1 cellular context compared by ENCODE assay signal in the genomic region with DNA sequence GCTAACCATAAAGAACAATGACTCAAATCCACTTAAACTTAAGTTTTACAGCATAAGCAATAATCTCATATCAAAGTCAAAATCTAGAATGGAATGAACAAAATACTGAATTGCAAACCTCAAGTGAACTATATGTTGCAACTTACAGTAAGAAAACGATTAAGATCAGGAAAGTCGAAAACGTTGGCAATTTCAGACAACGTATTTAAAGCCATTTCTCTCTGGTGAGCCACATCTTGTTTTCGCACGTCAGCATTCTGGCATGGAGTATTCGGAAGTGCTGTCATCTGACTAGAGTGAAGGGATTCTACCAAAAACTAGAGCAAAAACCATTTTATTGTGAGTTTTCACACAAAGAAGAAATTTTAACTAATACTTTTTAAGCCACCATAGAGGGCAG.
TF ChIP-seq lines count a peak whose summit lies in the region.

No MANE protein-coding gene starts in this region.

TF ChIP-seq in H1, 55 proteins besides CTCF, POLR2A, EP300 and RAD21 (continued from another document):
- TF ChIP-seq ATF2 (IDR thresholded peaks at IDR 0.05; ENCODE audit: low read length), result no peak
- no peak for TF ChIP-seq YY1 (IDR thresholded peaks at IDR 0.05; ENCODE audit: low read depth, low read length)
- no peak for TF ChIP-seq CBX8 (IDR thresholded peaks at IDR 0.05; ENCODE audit: borderline replicate concordance, low read depth, low read length)
- TF ChIP-seq HDAC6 (IDR thresholded peaks at IDR 0.05; ENCODE audit: low read depth, low read length), result no peak
- no peak for TF ChIP-seq CREB1 (IDR thresholded peaks at IDR 0.05)
- no peak for TF ChIP-seq NRF1 (IDR thresholded peaks at IDR 0.05; ENCODE audit: low read depth, low read length)
- TF ChIP-seq, protein P1, sequence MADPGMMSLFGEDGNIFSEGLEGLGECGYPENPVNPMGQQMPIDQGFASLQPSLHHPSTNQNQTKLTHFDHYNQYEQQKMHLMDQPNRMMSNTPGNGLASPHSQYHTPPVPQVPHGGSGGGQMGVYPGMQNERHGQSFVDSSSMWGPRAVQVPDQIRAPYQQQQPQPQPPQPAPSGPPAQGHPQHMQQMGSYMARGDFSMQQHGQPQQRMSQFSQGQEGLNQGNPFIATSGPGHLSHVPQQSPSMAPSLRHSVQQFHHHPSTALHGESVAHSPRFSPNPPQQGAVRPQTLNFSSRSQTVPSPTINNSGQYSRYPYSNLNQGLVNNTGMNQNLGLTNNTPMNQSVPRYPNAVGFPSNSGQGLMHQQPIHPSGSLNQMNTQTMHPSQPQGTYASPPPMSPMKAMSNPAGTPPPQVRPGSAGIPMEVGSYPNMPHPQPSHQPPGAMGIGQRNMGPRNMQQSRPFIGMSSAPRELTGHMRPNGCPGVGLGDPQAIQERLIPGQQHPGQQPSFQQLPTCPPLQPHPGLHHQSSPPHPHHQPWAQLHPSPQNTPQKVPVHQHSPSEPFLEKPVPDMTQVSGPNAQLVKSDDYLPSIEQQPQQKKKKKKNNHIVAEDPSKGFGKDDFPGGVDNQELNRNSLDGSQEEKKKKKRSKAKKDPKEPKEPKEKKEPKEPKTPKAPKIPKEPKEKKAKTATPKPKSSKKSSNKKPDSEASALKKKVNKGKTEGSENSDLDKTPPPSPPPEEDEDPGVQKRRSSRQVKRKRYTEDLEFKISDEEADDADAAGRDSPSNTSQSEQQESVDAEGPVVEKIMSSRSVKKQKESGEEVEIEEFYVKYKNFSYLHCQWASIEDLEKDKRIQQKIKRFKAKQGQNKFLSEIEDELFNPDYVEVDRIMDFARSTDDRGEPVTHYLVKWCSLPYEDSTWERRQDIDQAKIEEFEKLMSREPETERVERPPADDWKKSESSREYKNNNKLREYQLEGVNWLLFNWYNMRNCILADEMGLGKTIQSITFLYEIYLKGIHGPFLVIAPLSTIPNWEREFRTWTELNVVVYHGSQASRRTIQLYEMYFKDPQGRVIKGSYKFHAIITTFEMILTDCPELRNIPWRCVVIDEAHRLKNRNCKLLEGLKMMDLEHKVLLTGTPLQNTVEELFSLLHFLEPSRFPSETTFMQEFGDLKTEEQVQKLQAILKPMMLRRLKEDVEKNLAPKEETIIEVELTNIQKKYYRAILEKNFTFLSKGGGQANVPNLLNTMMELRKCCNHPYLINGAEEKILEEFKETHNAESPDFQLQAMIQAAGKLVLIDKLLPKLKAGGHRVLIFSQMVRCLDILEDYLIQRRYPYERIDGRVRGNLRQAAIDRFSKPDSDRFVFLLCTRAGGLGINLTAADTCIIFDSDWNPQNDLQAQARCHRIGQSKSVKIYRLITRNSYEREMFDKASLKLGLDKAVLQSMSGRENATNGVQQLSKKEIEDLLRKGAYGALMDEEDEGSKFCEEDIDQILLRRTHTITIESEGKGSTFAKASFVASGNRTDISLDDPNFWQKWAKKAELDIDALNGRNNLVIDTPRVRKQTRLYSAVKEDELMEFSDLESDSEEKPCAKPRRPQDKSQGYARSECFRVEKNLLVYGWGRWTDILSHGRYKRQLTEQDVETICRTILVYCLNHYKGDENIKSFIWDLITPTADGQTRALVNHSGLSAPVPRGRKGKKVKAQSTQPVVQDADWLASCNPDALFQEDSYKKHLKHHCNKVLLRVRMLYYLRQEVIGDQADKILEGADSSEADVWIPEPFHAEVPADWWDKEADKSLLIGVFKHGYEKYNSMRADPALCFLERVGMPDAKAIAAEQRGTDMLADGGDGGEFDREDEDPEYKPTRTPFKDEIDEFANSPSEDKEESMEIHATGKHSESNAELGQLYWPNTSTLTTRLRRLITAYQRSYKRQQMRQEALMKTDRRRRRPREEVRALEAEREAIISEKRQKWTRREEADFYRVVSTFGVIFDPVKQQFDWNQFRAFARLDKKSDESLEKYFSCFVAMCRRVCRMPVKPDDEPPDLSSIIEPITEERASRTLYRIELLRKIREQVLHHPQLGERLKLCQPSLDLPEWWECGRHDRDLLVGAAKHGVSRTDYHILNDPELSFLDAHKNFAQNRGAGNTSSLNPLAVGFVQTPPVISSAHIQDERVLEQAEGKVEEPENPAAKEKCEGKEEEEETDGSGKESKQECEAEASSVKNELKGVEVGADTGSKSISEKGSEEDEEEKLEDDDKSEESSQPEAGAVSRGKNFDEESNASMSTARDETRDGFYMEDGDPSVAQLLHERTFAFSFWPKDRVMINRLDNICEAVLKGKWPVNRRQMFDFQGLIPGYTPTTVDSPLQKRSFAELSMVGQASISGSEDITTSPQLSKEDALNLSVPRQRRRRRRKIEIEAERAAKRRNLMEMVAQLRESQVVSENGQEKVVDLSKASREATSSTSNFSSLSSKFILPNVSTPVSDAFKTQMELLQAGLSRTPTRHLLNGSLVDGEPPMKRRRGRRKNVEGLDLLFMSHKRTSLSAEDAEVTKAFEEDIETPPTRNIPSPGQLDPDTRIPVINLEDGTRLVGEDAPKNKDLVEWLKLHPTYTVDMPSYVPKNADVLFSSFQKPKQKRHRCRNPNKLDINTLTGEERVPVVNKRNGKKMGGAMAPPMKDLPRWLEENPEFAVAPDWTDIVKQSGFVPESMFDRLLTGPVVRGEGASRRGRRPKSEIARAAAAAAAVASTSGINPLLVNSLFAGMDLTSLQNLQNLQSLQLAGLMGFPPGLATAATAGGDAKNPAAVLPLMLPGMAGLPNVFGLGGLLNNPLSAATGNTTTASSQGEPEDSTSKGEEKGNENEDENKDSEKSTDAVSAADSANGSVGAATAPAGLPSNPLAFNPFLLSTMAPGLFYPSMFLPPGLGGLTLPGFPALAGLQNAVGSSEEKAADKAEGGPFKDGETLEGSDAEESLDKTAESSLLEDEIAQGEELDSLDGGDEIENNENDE (IDR thresholded peaks at IDR 0.05; ENCODE audit: insufficient replicate concordance, low read length), result no peak
